25 cellular contexts compared by ENCODE assay signal in genomic region chr3:4593014-4593413, GRCh38.
DNase-seq lines count a peak whose midpoint lies in the region; ATAC-seq and TF ChIP-seq lines count a peak whose summit lies in the region.
"Had no signal": no experiment of that assay in that cellular context is flagged by ENCODE, and none has a peak within 500 bp of the region (broad histone marks: within the 10 kb centered on the region; RNA-seq: fewer than 3 reads in every experiment).

No MANE protein-coding gene starts in this region.

- POLR2A ChIA-PET in HEK293 (lab: Yijun Ruan, JAX) = no interaction called here

- TF ChIP-seq CTCF in HEK293 (tag by site-specific recombination; IDR thresholded peaks at IDR 0.05) = no peak
- no peak for TF ChIP-seq CTCF in nephron (IDR thresholded peaks at IDR 0.05; ENCODE audit: unreplicated experiment in 3 of 3)

- peaks cover 22% of the 10 kb centered on the region for H3K4me1 ChIP-seq in HEK293 (ENCODE audit: control insufficient read depth, insufficient read depth, low read length)
- H3K4me1 ChIP-seq: BE2C, BLaER1 had no signal

- H3K27ac Mint-ChIP-seq in central memory CD8-positive, alpha-beta T cell (ENCODE audit: low read depth) = peak overlapping the region; percentile 10
- H3K27ac Mint-ChIP-seq in nephron = peak overlapping the region; percentile 22 to 88 (median 63)
- peak overlapping the region; percentile 45 for H3K27ac Mint-ChIP-seq in stimulated activated naive B cell treated with anti-CD40 and anti-IgM and Interleukin-4, amounts not matched to agents 10 μg/mL and 1 μg/mL and 100 μg/mL, for 72 hours
- H3K27ac Mint-ChIP-seq: CD4-positive, alpha-beta memory T cell had no signal

- no peaks in the 10 kb centered on the region for H3K27me3 Mint-ChIP-seq in central memory CD8-positive, alpha-beta T cell
- H3K27me3 Mint-ChIP-seq in nephron (ENCODE audit: low read depth) = no peaks in the 10 kb centered on the region
- H3K27me3 Mint-ChIP-seq in stimulated activated naive B cell treated with anti-CD40 and anti-IgM and Interleukin-4, amounts not matched to agents 10 μg/mL and 1 μg/mL and 100 μg/mL, for 72 hours = no peaks in the 10 kb centered on the region
- H3K27me3 Mint-ChIP-seq: CD4-positive, alpha-beta memory T cell; CD4-positive, CD25-positive, alpha-beta regulatory T cell; CD8-positive, alpha-beta memory T cell had no signal

- DNase-seq in central memory CD8-positive, alpha-beta T cell (ENCODE audit: low spot score in 2 of 2) = no peak
- DNase-seq in stimulated activated naive B cell treated with anti-CD40 and anti-IgM and Interleukin-4, amounts not matched to agents 10 μg/mL and 1 μg/mL and 100 μg/mL, for 72 hours = no peak
- DNase-seq in dermis blood vessel endothelial cell = no peak
- DNase-seq in activated CD4-positive, alpha-beta T cell treated with anti-CD3 and anti-CD28 coated beads, Interleukin-2, amount 50 U/mL, for 48 hours = no peak
- DNase-seq: 8988T; ACHN; BE2C; C1 segment of cervical spinal cord; CD4-positive, alpha-beta memory T cell; CD4-positive, CD25-positive, alpha-beta regulatory T cell; CD8-positive, alpha-beta memory T cell; COR-L47; DMS 273 treated with DMSO at 0.1 percent for 48 hours; DMS153; DMS53; DMS79; DND-41; EL; GDM1 had no signal

- CTCF ChIA-PET in HEK293 (lab: Yijun Ruan, JAX) = no interaction called here

- peaks cover 54% of the 10 kb centered on the region for H3K4me1 Mint-ChIP-seq in central memory CD8-positive, alpha-beta T cell
- peaks cover 52% of the 10 kb centered on the region for H3K4me1 Mint-ChIP-seq in nephron
- peaks cover 57 to 96% of the 10 kb centered on the region in 2 donors for H3K4me1 Mint-ChIP-seq in stimulated activated naive B cell treated with anti-CD40 and anti-IgM and Interleukin-4, amounts not matched to agents 10 μg/mL and 1 μg/mL and 100 μg/mL, for 72 hours

- no peaks in the 10 kb centered on the region for H3K36me3 ChIP-seq in HEK293 (ENCODE audit: control insufficient read depth in 2 of 2, insufficient read depth in 1 of 2, low read length in 2 of 2)
- H3K36me3 ChIP-seq: BE2C had no signal

- H3K4me3 Mint-ChIP-seq in central memory CD8-positive, alpha-beta T cell = no peak overlapping the region
- H3K4me3 Mint-ChIP-seq in nephron = no peak overlapping the region
- no peak overlapping the region for H3K4me3 Mint-ChIP-seq in stimulated activated naive B cell treated with anti-CD40 and anti-IgM and Interleukin-4, amounts not matched to agents 10 μg/mL and 1 μg/mL and 100 μg/mL, for 72 hours
- H3K4me3 Mint-ChIP-seq: CD14-positive monocyte; CD4-positive, CD25-positive, alpha-beta regulatory T cell; CD8-positive, alpha-beta memory T cell had no signal

- no peak for ATAC-seq in central memory CD8-positive, alpha-beta T cell (replicated peaks; ENCODE audit: extremely low read depth, poor library complexity, severe bottlenecking)
- no peak for ATAC-seq in stimulated activated naive B cell treated with anti-CD40 and anti-IgM and Interleukin-4, amounts not matched to agents 10 μg/mL and 1 μg/mL and 100 μg/mL, for 72 hours (replicated peaks)
- ATAC-seq in HG03571 (IDR thresholded peaks at IDR 0.05; ENCODE audit: unreplicated experiment) = no peak
- ATAC-seq: GM12878 had no signal

- H3K36me3 Mint-ChIP-seq in central memory CD8-positive, alpha-beta T cell (ENCODE audit: insufficient read depth) = peaks cover 2% of the 10 kb centered on the region
- peaks cover 15% of the 10 kb centered on the region for H3K36me3 Mint-ChIP-seq in nephron (ENCODE audit: low read depth)
- peaks cover 51 to 60% of the 10 kb centered on the region in 2 donors for H3K36me3 Mint-ChIP-seq in stimulated activated naive B cell treated with anti-CD40 and anti-IgM and Interleukin-4, amounts not matched to agents 10 μg/mL and 1 μg/mL and 100 μg/mL, for 72 hours

- H3K4me3 ChIP-seq in HEK293 (ENCODE audit: low read depth, low read length) = no peak overlapping the region
- H3K4me3 ChIP-seq: BLaER1, GM12878 had no signal

- no peaks in the 10 kb centered on the region for H3K9me3 Mint-ChIP-seq in central memory CD8-positive, alpha-beta T cell
- no peaks in the 10 kb centered on the region for H3K9me3 Mint-ChIP-seq in nephron
- H3K9me3 Mint-ChIP-seq in stimulated activated naive B cell treated with anti-CD40 and anti-IgM and Interleukin-4, amounts not matched to agents 10 μg/mL and 1 μg/mL and 100 μg/mL, for 72 hours = peaks cover 0 to 7% of the 10 kb centered on the region in 2 donors
- H3K9me3 Mint-ChIP-seq: CD4-positive, alpha-beta memory T cell; CD8-positive, alpha-beta memory T cell had no signal

- H3K9me3 ChIP-seq in HEK293 (ENCODE audit: control insufficient read depth, insufficient read depth, low read depth, low read length) = no peaks in the 10 kb centered on the region
- H3K9me3 ChIP-seq: BE2C had no signal

- H3K27ac ChIP-seq in HEK293 (ENCODE audit: extremely low read depth, low read depth, low read length) = no peak overlapping the region
- H3K27ac ChIP-seq: BLaER1 had no signal

TF ChIP-seq in HEK293, 187 proteins besides CTCF, POLR2A, EP300 and RAD21:
- TF ChIP-seq SCRT2 (tag by site-specific recombination; IDR thresholded peaks at IDR 0.05) = peak; percentile 73; the same call in 1 of the 2 replicates
- TF ChIP-seq SCRT1 (tag by site-specific recombination; IDR thresholded peaks at IDR 0.05; ENCODE audit: borderline replicate concordance) = peak; percentile 72; the same call in 1 of the 2 replicates
- no peak for TF ChIP-seq ZNF341 (tag by site-specific recombination; IDR thresholded peaks at IDR 0.05; ENCODE audit: low read depth)
- no peak for TF ChIP-seq ZSCAN23 (tag by site-specific recombination; IDR thresholded peaks at IDR 0.05)
- TF ChIP-seq FEZF1 (tag by site-specific recombination; IDR thresholded peaks at IDR 0.05) = no peak
- no peak for TF ChIP-seq SP7 (tag by site-specific recombination; IDR thresholded peaks at IDR 0.05)
- TF ChIP-seq YY1 (tag by site-specific recombination; IDR thresholded peaks at IDR 0.05) = no peak
TF ChIP-seq in HEK293: peak in this region for 2.

Comparison
In these comparisons a context has a peak if more than half of its experiments do, and no peak if none do; other contexts are left out.
1. H3K27ac Mint-ChIP-seq: peak in every context shown above with its lines; median percentile 63 in nephron; 45 in stimulated activated naive B cell treated with anti-CD40 and anti-IgM and Interleukin-4, amounts not matched to agents 10 μg/mL and 1 μg/mL and 100 μg/mL, for 72 hours; 10 in central memory CD8-positive, alpha-beta T cell.